Comparison of ENCODE assay signal across 1 cellular context in the genomic region with DNA sequence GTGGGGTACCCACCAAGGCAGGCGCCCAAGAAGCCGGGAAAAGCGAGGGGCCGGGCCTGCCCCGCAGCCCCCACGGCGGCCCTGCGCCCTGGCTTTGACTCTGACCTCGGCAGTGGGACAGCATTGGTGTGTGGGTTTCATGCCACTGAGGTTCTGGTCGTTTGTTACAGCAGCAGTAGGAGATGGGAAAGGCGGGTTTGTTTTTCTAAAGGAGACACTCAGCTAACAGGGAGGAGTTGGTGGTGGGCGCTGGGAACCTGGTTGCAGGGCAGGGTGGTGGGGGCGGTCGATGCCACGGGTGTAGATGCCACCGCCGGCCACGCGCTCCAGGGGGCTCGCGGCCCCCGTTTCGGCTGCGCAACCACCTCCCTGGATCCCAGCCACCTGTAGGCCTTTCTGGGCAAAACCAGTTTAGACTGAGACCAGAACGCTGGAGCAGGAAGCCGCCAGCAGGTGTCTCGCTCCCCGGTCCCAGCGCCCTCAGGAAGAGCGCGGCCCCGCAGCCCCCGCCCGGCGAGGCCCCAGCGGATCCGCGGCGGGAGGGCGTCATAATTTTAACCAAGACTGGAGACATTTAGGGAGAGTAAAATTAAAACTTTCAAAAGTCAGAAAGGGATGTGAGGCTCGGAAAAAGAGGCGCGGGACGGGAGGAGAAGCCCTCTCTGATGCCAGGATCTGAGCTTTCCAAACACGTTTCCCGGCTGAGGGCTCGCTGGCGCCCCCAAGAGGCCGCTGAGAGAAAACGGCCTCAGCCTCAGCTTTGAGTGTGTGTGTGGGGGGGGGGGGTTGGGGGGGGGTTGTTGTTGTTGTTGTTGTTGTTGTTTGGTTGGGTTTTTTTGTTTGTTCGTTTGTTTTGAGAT.
TF ChIP-seq lines count a peak whose summit lies in the region.

No MANE protein-coding gene starts in this region.

TF ChIP-seq in HepG2, 621 proteins besides CTCF, POLR2A, EP300 and RAD21 (continued from another document and continues in another):
- no peak for TF ChIP-seq PRDM10 (CRISPR knock-in tag; IDR thresholded peaks at IDR 0.05; ENCODE audit: low read depth)
- TF ChIP-seq ZNF841 (CRISPR knock-in tag; IDR thresholded peaks at IDR 0.05; ENCODE audit: borderline replicate concordance): no peak
- peak; percentile 70 for TF ChIP-seq MAZ (IDR thresholded peaks at IDR 0.05; ENCODE audit: borderline replicate concordance, low read depth, low read length)
- TF ChIP-seq MAZ (CRISPR knock-in tag; IDR thresholded peaks at IDR 0.05; ENCODE audit: low read depth): 0 out of 2 replicates have a peak, but pooled peaks have one; percentile 56
- TF ChIP-seq, protein P1, sequence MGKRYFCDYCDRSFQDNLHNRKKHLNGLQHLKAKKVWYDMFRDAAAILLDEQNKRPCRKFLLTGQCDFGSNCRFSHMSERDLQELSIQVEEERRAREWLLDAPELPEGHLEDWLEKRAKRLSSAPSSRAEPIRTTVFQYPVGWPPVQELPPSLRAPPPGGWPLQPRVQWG (CRISPR knock-in tag; IDR thresholded peaks at IDR 0.05; ENCODE audit: borderline replicate concordance, low read depth): no peak
- no peak for TF ChIP-seq MTA3 (CRISPR knock-in tag; IDR thresholded peaks at IDR 0.05)
- TF ChIP-seq HNRNPUL1 (IDR thresholded peaks at IDR 0.05; ENCODE audit: low read depth, low read length): no peak
- no peak for TF ChIP-seq CSRNP1 (CRISPR knock-in tag; IDR thresholded peaks at IDR 0.05)
- TF ChIP-seq ZNF782 (CRISPR knock-in tag; IDR thresholded peaks at IDR 0.05; ENCODE audit: borderline replicate concordance): no peak
- TF ChIP-seq PHF21A (CRISPR knock-in tag; IDR thresholded peaks at IDR 0.05): 0 out of 2 replicates have a peak, but pooled peaks have one; percentile 28
- no peak for TF ChIP-seq ZSCAN30 (CRISPR knock-in tag; IDR thresholded peaks at IDR 0.05)
- TF ChIP-seq, protein P2, sequence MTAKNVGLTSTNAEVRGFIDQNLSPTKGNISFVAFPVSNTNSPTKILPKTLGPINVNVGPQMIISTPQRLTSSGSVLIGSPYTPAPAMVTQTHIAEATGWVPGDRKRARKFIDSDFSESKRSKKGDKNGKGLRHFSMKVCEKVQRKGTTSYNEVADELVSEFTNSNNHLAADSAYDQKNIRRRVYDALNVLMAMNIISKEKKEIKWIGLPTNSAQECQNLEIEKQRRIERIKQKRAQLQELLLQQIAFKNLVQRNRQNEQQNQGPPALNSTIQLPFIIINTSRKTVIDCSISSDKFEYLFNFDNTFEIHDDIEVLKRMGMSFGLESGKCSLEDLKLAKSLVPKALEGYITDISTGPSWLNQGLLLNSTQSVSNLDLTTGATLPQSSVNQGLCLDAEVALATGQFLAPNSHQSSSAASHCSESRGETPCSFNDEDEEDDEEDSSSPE (CRISPR knock-in tag; IDR thresholded peaks at IDR 0.05): peak; percentile 61
- no peak for TF ChIP-seq ZNF816 (CRISPR knock-in tag; IDR thresholded peaks at IDR 0.05; ENCODE audit: borderline replicate concordance)
- 0 out of 2 replicates have a peak, but pooled peaks have one; percentile 53 for TF ChIP-seq MYNN (CRISPR knock-in tag; IDR thresholded peaks at IDR 0.05; ENCODE audit: low read depth)
- no peak for TF ChIP-seq ZNF251 (CRISPR knock-in tag; IDR thresholded peaks at IDR 0.05)
- TF ChIP-seq, protein P3, sequence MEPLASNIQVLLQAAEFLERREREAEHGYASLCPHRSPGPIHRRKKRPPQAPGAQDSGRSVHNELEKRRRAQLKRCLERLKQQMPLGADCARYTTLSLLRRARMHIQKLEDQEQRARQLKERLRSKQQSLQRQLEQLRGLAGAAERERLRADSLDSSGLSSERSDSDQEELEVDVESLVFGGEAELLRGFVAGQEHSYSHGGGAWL (CRISPR knock-in tag; IDR thresholded peaks at IDR 0.05): 0 out of 2 replicates have a peak, but pooled peaks have one; percentile 44
- TF ChIP-seq, protein P4, sequence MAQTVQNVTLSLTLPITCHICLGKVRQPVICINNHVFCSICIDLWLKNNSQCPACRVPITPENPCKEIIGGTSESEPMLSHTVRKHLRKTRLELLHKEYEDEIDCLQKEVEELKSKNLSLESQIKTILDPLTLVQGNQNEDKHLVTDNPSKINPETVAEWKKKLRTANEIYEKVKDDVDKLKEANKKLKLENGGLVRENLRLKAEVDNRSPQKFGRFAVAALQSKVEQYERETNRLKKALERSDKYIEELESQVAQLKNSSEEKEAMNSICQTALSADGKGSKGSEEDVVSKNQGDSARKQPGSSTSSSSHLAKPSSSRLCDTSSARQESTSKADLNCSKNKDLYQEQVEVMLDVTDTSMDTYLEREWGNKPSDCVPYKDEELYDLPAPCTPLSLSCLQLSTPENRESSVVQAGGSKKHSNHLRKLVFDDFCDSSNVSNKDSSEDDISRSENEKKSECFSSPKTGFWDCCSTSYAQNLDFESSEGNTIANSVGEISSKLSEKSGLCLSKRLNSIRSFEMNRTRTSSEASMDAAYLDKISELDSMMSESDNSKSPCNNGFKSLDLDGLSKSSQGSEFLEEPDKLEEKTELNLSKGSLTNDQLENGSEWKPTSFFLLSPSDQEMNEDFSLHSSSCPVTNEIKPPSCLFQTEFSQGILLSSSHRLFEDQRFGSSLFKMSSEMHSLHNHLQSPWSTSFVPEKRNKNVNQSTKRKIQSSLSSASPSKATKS (CRISPR knock-in tag; IDR thresholded peaks at IDR 0.05): no peak
- TF ChIP-seq, protein P5, sequence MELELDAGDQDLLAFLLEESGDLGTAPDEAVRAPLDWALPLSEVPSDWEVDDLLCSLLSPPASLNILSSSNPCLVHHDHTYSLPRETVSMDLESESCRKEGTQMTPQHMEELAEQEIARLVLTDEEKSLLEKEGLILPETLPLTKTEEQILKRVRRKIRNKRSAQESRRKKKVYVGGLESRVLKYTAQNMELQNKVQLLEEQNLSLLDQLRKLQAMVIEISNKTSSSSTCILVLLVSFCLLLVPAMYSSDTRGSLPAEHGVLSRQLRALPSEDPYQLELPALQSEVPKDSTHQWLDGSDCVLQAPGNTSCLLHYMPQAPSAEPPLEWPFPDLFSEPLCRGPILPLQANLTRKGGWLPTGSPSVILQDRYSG (CRISPR knock-in tag; IDR thresholded peaks at IDR 0.05): no peak
- TF ChIP-seq BCLAF1 (IDR thresholded peaks at IDR 0.05): no peak
- peak; percentile 26; the same call in 1 of the 2 replicates for TF ChIP-seq ETV5 (CRISPR knock-in tag; IDR thresholded peaks at IDR 0.05; ENCODE audit: borderline replicate concordance)
- no peak for TF ChIP-seq KLF9 (CRISPR knock-in tag; IDR thresholded peaks at IDR 0.05; ENCODE audit: low read depth)
- no peak for TF ChIP-seq ZMAT3 (CRISPR knock-in tag; conservative IDR thresholded peaks at IDR 0.05)
- no peak for TF ChIP-seq ZNF552 (CRISPR knock-in tag; IDR thresholded peaks at IDR 0.05; ENCODE audit: borderline replicate concordance)
- no peak for TF ChIP-seq SSRP1 (CRISPR knock-in tag; IDR thresholded peaks at IDR 0.05)
- no peak for TF ChIP-seq ZNF761 (CRISPR knock-in tag; conservative IDR thresholded peaks at IDR 0.05)
- no peak for TF ChIP-seq DDIT3 (CRISPR knock-in tag; IDR thresholded peaks at IDR 0.05)
- no peak for TF ChIP-seq ZNF772 (CRISPR knock-in tag; IDR thresholded peaks at IDR 0.05)
- TF ChIP-seq GPN1 (CRISPR knock-in tag; IDR thresholded peaks at IDR 0.05; ENCODE audit: borderline replicate concordance): no peak
- no peak for TF ChIP-seq ZFAT (CRISPR knock-in tag; conservative IDR thresholded peaks at IDR 0.05)
- TF ChIP-seq ZFP36L1 (CRISPR knock-in tag; IDR thresholded peaks at IDR 0.05): no peak
- no peak for TF ChIP-seq STAT5B (CRISPR knock-in tag; IDR thresholded peaks at IDR 0.05)
- no peak for TF ChIP-seq TBL1XR1 (IDR thresholded peaks at IDR 0.05; ENCODE audit: borderline replicate concordance, low read length, partially characterized antibody)
- TF ChIP-seq, protein P6, sequence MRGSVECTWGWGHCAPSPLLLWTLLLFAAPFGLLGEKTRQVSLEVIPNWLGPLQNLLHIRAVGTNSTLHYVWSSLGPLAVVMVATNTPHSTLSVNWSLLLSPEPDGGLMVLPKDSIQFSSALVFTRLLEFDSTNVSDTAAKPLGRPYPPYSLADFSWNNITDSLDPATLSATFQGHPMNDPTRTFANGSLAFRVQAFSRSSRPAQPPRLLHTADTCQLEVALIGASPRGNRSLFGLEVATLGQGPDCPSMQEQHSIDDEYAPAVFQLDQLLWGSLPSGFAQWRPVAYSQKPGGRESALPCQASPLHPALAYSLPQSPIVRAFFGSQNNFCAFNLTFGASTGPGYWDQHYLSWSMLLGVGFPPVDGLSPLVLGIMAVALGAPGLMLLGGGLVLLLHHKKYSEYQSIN (CRISPR knock-in tag; IDR thresholded peaks at IDR 0.05; ENCODE audit: borderline replicate concordance): no peak
